ENCODE assay signal across 10 cellular contexts in genomic region chr6:43733471-43734293, GRCh38. TPM values are rescaled to one million over a fixed set of nuclear protein-coding genes. Genes with fewer than 3 reads are reported as not detected.
DNase-seq lines count a peak whose midpoint lies in the region; ATAC-seq, FAIRE-seq and TF ChIP-seq lines count a peak whose summit lies in the region.
"Had no signal": no experiment of that assay in that cellular context is flagged by ENCODE, and none has a peak within 500 bp of the region (broad histone marks: within the 10 kb centered on the region; RNA-seq: fewer than 3 reads in every experiment).

No MANE protein-coding gene starts in this region.

- no peak overlapping the region for H3K27ac ChIP-seq in CD8-positive, alpha-beta T cell (ENCODE audit: low read depth, low read length)
- H3K27ac ChIP-seq in keratinocyte (ENCODE audit: control insufficient read depth, insufficient read depth, low read length): peak overlapping the region; percentile 77
- H3K27ac ChIP-seq in right cardiac atrium (ENCODE audit: low read length): no peak overlapping the region
- H3K27ac ChIP-seq in aorta (ENCODE audit: low read depth in 1 of 2, low read length in 2 of 2): no peak overlapping the region

- peak overlapping the region; percentile 56 for H2AFZ ChIP-seq in keratinocyte (ENCODE audit: control insufficient read depth, low read length)

- no peak overlapping the region for H3K4me3 ChIP-seq in CD8-positive, alpha-beta T cell (ENCODE audit: low read depth, low read length)
- H3K4me3 ChIP-seq in keratinocyte (ENCODE audit: control insufficient read depth in 2 of 3, extremely low read depth in 1 of 3, insufficient read depth in 2 of 3, low read depth in 1 of 3, low read length in 3 of 3) (peak overlapping the region in 1 of 3 experiments; percentile 24), right cardiac atrium (ENCODE audit: low read length) (no peak overlapping the region), aorta (ENCODE audit: low read length in 2 of 2) (no peak overlapping the region)

- no peaks in the 10 kb centered on the region for H3K9me3 ChIP-seq in CD8-positive, alpha-beta T cell (ENCODE audit: low read length)
- peaks cover 2% of the 10 kb centered on the region for H3K9me3 ChIP-seq in keratinocyte (ENCODE audit: control insufficient read depth, low read depth, low read length)
- no peaks in the 10 kb centered on the region for H3K9me3 ChIP-seq in right cardiac atrium (ENCODE audit: control insufficient read depth, low read length)
- no peaks in the 10 kb centered on the region for H3K9me3 ChIP-seq in aorta (ENCODE audit: control insufficient read depth, low read length)

- H3K4me2 ChIP-seq in keratinocyte (ENCODE audit: control insufficient read depth, extremely low read depth, insufficient read depth, low read depth, low read length): peak overlapping the region; percentile 31

- H3K4me1 Mint-ChIP-seq in CD8-positive, alpha-beta T cell (ENCODE audit: low read depth): peaks cover 7% of the 10 kb centered on the region
- H3K4me1 Mint-ChIP-seq in progenitor cell of endocrine pancreas (ENCODE audit: low read depth): no peaks in the 10 kb centered on the region

- no peaks in the 10 kb centered on the region for H3K36me3 Mint-ChIP-seq in CD8-positive, alpha-beta T cell
- no peaks in the 10 kb centered on the region for H3K36me3 Mint-ChIP-seq in progenitor cell of endocrine pancreas (ENCODE audit: insufficient read depth)

- POLR2A ChIA-PET in CD8-positive, alpha-beta T cell (lab: Charles Lee): no interaction called here

- 46% methylated on average over 10 of the region's 10 CpGs for WGBS in right cardiac atrium
- WGBS in aorta, 2 donors: 60 to 64% methylated on average over 10 of the region's 10 CpGs

- H3K9me1 ChIP-seq in keratinocyte (ENCODE audit: control insufficient read depth, extremely low read depth, insufficient read depth, low read length): no peaks in the 10 kb centered on the region

- H3K9ac ChIP-seq in keratinocyte (ENCODE audit: control insufficient read depth, extremely low read depth, insufficient read depth, low read length): peak overlapping the region; percentile 29

- H3K27me3 ChIP-seq in CD8-positive, alpha-beta T cell (ENCODE audit: insufficient read depth, low read length): no peaks in the 10 kb centered on the region
- H3K27me3 ChIP-seq in keratinocyte (ENCODE audit: control insufficient read depth, extremely low read depth, insufficient read depth, low read length) (no peaks in the 10 kb centered on the region), right cardiac atrium (ENCODE audit: control insufficient read depth, insufficient read depth) (no peaks in the 10 kb centered on the region), aorta (ENCODE audit: control insufficient read depth in 1 of 2, insufficient read depth in 2 of 2, low read length in 1 of 2) (no peaks in the 10 kb centered on the region)

- dilution Hi-C loops in keratinocyte (cut with MboI; ENCODE audit: extremely low pct_ligation_motif_present, low sequenced_read_pairs): no loop called here

- peak; percentile 83 for FAIRE-seq in keratinocyte (lab: Jason Lieb, UNC)
- FAIRE-seq: D721Med, RCC 7860 had no signal

- no peak for TF ChIP-seq CTCF in CD8-positive, alpha-beta T cell (IDR thresholded peaks at IDR 0.05)
- TF ChIP-seq CTCF in keratinocyte (optimal IDR thresholded peaks at IDR 0.05 in 1 of 3, IDR thresholded peaks at IDR 0.05 in 1 of 3, conservative IDR thresholded peaks at IDR 0.05 in 1 of 3; ENCODE audit: extremely low read depth in 1 of 3, insufficient read depth in 2 of 3, low read length in 3 of 3) (no peak), progenitor cell of endocrine pancreas (IDR thresholded peaks at IDR 0.05; ENCODE audit: unreplicated experiment) (no peak)

- no peaks in the 10 kb centered on the region for H3K36me3 ChIP-seq in CD8-positive, alpha-beta T cell (ENCODE audit: insufficient read depth, low read length)
- H3K36me3 ChIP-seq in keratinocyte (ENCODE audit: control insufficient read depth in 2 of 2, extremely low read depth in 1 of 2, insufficient read depth in 2 of 2, low read length in 2 of 2) (no peaks in the 10 kb centered on the region), aorta (ENCODE audit: control insufficient read depth in 1 of 2, insufficient read depth in 2 of 2, low read length in 1 of 2) (no peaks in the 10 kb centered on the region)

- CTCF ChIA-PET in CD8-positive, alpha-beta T cell (lab: Charles Lee): interaction anchor here (0.9 to 1.5 kb wide), 2 partner anchors 11 to 345 kb away, joined by 3 read pairs; no protein-coding TSS in a partner anchor

- no peaks in the 10 kb centered on the region for H3K27me3 Mint-ChIP-seq in CD8-positive, alpha-beta T cell (ENCODE audit: low read depth)
- no peaks in the 10 kb centered on the region for H3K27me3 Mint-ChIP-seq in progenitor cell of endocrine pancreas

- peaks cover 18% of the 10 kb centered on the region for H3K4me1 ChIP-seq in CD8-positive, alpha-beta T cell (ENCODE audit: insufficient read depth, low read length)
- H3K4me1 ChIP-seq in keratinocyte (ENCODE audit: control insufficient read depth, extremely low read depth, insufficient read depth, low read length) (peaks cover 59% of the 10 kb centered on the region), right cardiac atrium (ENCODE audit: control insufficient read depth, insufficient read depth, low read length) (peaks cover 7% of the 10 kb centered on the region), aorta (ENCODE audit: control insufficient read depth in 1 of 2, insufficient read depth in 2 of 2, low read length in 2 of 2) (no peaks in the 10 kb centered on the region)

- ATAC-seq in CD8-positive, alpha-beta T cell: peak; percentile 52
- ATAC-seq in HG02588 (IDR thresholded peaks at IDR 0.05; ENCODE audit: unreplicated experiment) (peak; percentile 50), right cardiac atrium (no peak), aorta (ENCODE audit: low FRiP score) (no peak)

- H3K9me3 Mint-ChIP-seq in CD8-positive, alpha-beta T cell: peaks cover 17% of the 10 kb centered on the region
- peaks cover 16% of the 10 kb centered on the region for H3K9me3 Mint-ChIP-seq in progenitor cell of endocrine pancreas (ENCODE audit: low read depth)

- no peaks in the 10 kb centered on the region for H3K79me2 ChIP-seq in keratinocyte (ENCODE audit: control insufficient read depth, insufficient read depth, low read length)

- intact Hi-C loops in CD8-positive, alpha-beta T cell (cut with DNase I, micrococcal nuclease): no loop called here
- intact Hi-C loops in right cardiac atrium (cut with DNase I): no loop called here
- intact Hi-C loops in aorta (cut with DNase I): no loop called here

- peak in 5 of 7 experiments; percentile 24 to 63 (median 28) for DNase-seq in CD8-positive, alpha-beta T cell
- peak; percentile 42 to 44 for DNase-seq in activated CD4-positive, alpha-beta T cell treated with anti-CD3 and anti-CD28 coated beads, Interleukin-2, amount 50 U/mL, for 48 hours
- DNase-seq in keratinocyte (ENCODE audit: low read depth, low spot score) (peak; percentile 95), right cardiac atrium (no peak), midbrain (lab: John Stamatoyannopoulos, UW) (no peak), aorta (no peak), progenitor cell of endocrine pancreas (ENCODE audit: low spot score, unreplicated experiment) (no peak)

- H3K27ac Mint-ChIP-seq in CD8-positive, alpha-beta T cell: no peak overlapping the region
- no peak overlapping the region for H3K27ac Mint-ChIP-seq in progenitor cell of endocrine pancreas

- no peaks in the 10 kb centered on the region for H4K20me1 ChIP-seq in keratinocyte (ENCODE audit: control insufficient read depth, extremely low read depth, insufficient read depth, low read length)

- no peak overlapping the region for H3K4me3 Mint-ChIP-seq in CD8-positive, alpha-beta T cell
- H3K4me3 Mint-ChIP-seq in progenitor cell of endocrine pancreas (ENCODE audit: low read depth): no peak overlapping the region

RNA-seq across cellular contexts. Expression of gene VEGFA, which starts 36.3 kb away (rescaled TPM):
- total RNA-seq in CD8-positive, alpha-beta T cell: 1 to 10 TPM; 4.6 to 5.3 TPM
- polyA plus RNA-seq in keratinocyte (91.3 to 191 TPM (median 149 TPM) in 3 replicates), right cardiac atrium (246 TPM), aorta (1 to 10 TPM; 7.6 to 8.0 TPM)
- 77.1 TPM for polyA plus RNA-seq in keratinocyte (2011; ENCODE audit: low read depth)
- 40.0 and 40.3 TPM in 2 replicates for polyA plus RNA-seq in keratinocyte (2011; cell fraction: cytosol; rRNA removed)
- 532 and 640 TPM in 2 replicates for polyA plus RNA-seq in keratinocyte (2011; cell fraction: nucleus; rRNA removed)
- 59.3 and 124 TPM in 2 replicates for polyA plus RNA-seq in keratinocyte (2012; ENCODE audit: low replicate concordance)
- 142 to 449 TPM (median 209 TPM) in 3 replicates for polyA minus RNA-seq in keratinocyte
- 20.7 TPM for polyA minus RNA-seq in keratinocyte (2011; cell fraction: cytosol; rRNA and poly(A)+ RNA removed)
- 96.5 and 113 TPM in 2 replicates for polyA minus RNA-seq in keratinocyte (2011; cell fraction: nucleus; rRNA and poly(A)+ RNA removed)
- total RNA-seq in right cardiac atrium (100 to 1,000 TPM; 163 to 296 (median 219) TPM), aorta (100 to 1,000 TPM; 107 to 247 TPM), progenitor cell of endocrine pancreas (243 and 267 TPM in 2 replicates)

RNA-seq across cellular contexts. Expression of gene MRPS18A, which starts 46.1 kb away (rescaled TPM):
- total RNA-seq in CD8-positive, alpha-beta T cell: 10 to 100 TPM; 43.9 to 44.6 TPM
- 48.8 to 62.8 TPM (median 54.5 TPM) in 3 replicates for polyA plus RNA-seq in keratinocyte
- polyA plus RNA-seq in keratinocyte (2011; ENCODE audit: low read depth): 15.7 TPM
- 40.7 and 52.6 TPM in 2 replicates for polyA plus RNA-seq in keratinocyte (2011; cell fraction: cytosol; rRNA removed)
- 37.2 and 42.3 TPM in 2 replicates for polyA plus RNA-seq in keratinocyte (2011; cell fraction: nucleus; rRNA removed)
- polyA plus RNA-seq in keratinocyte (2012; ENCODE audit: low replicate concordance): 39.8 and 53.6 TPM in 2 replicates
- 54.2 to 64.3 TPM (median 59.7 TPM) in 3 replicates for polyA minus RNA-seq in keratinocyte
- 31.3 TPM for polyA minus RNA-seq in keratinocyte (2011; cell fraction: cytosol; rRNA and poly(A)+ RNA removed)
- polyA minus RNA-seq in keratinocyte (2011; cell fraction: nucleus; rRNA and poly(A)+ RNA removed): 16.5 and 25.8 TPM in 2 replicates
- 10 to 100 TPM; 33.1 to 39.0 (median 34.9) TPM for total RNA-seq in right cardiac atrium
- 58.0 TPM for polyA plus RNA-seq in right cardiac atrium
- total RNA-seq in aorta: 10 to 100 TPM; 26.1 to 26.5 TPM
- 10 to 100 TPM; 41.8 to 50.2 TPM for polyA plus RNA-seq in aorta
- 39.8 and 41.9 TPM in 2 replicates for total RNA-seq in progenitor cell of endocrine pancreas

Comparison
In these comparisons a context has a peak if more than half of its experiments do, and no peak if none do; other contexts are left out.
1. ATAC-seq: peak in CD8-positive, alpha-beta T cell (single experiment) and HG02588 (single experiment); none in right cardiac atrium (0 of 2) and aorta (single experiment).
2. DNase-seq: peak in CD8-positive, alpha-beta T cell (5 of 7), activated CD4-positive, alpha-beta T cell treated with anti-CD3 and anti-CD28 coated beads, Interleukin-2, amount 50 U/mL, for 48 hours (2 of 2) and keratinocyte (single experiment); none in right cardiac atrium (0 of 3), midbrain (single experiment), aorta (0 of 2) and progenitor cell of endocrine pancreas (single experiment).
3. RNA of gene VEGFA, which starts 36.3 kb away (total RNA-seq): 243 to 267 TPM in progenitor cell of endocrine pancreas, 163 to 296 TPM in right cardiac atrium and 107 to 247 TPM in aorta; 4.6 to 5.3 TPM in CD8-positive, alpha-beta T cell; every median in the first group is over 10 times any median in the second.